In genomic region chr16:31376705-31377104, GRCh38 we compare ENCODE assay signal across 23 cellular contexts. TPM values are rescaled to one million over a fixed set of nuclear protein-coding genes. Genes with fewer than 3 reads are reported as not detected.
"Had no signal": no experiment of that assay in that cellular context is flagged by ENCODE, and none has a peak within 500 bp of the region (broad histone marks: within the 10 kb centered on the region; RNA-seq: fewer than 3 reads in every experiment).

No MANE protein-coding gene starts in this region.

- H3K4me1 ChIP-seq: esophagus muscularis mucosa, gastrocnemius medialis, heart right ventricle, psoas muscle, tibial artery, upper lobe of left lung, uterus had no signal

- H3K4me3 ChIP-seq: esophagus muscularis mucosa, gastrocnemius medialis, heart right ventricle, lung, psoas muscle, tibial artery, upper lobe of left lung, uterus had no signal

- H3K4me3 Mint-ChIP-seq: dendritic cell treated with granulocyte-macrophage colony-stimulating factor and Interleukin-4, amounts not matched to agents 40 ng/mL and 50 ng/mL, for 4 days; naive thymus-derived CD4-positive, alpha-beta T cell; nephron progenitor cell had no signal

- H3K9me3 Mint-ChIP-seq: dendritic cell treated with granulocyte-macrophage colony-stimulating factor and Interleukin-4, amounts not matched to agents 40 ng/mL and 50 ng/mL, for 4 days had no signal

- DNase-seq: effector memory CD8-positive, alpha-beta T cell; gastrocnemius medialis; heart right ventricle; left cardiac atrium; left ventricle myocardium superior; mesendoderm; naive thymus-derived CD4-positive, alpha-beta T cell; nephron progenitor cell; retina; stimulated activated CD4-positive, alpha-beta T cell treated with anti-CD3 and anti-CD28 coated beads, Interleukin-12 subunit alpha, Interleukin-12 subunit beta, amount 100 ng/mL, for 4 hours; stimulated activated naive CD8-positive, alpha-beta T cell treated with anti-CD3 and anti-CD28 coated beads, Interleukin-15, Interleukin-2, amounts not matched to agents 100 U/mL and 50 U/mL, for 24 hours; tibial artery; upper lobe of left lung; uterus had no signal

- H3K9me3 ChIP-seq: uterus had no signal

- H3K27me3 Mint-ChIP-seq: dendritic cell treated with granulocyte-macrophage colony-stimulating factor and Interleukin-4, amounts not matched to agents 40 ng/mL and 50 ng/mL, for 4 days had no signal

- H3K36me3 ChIP-seq: esophagus muscularis mucosa, gastrocnemius medialis, tibial artery, uterus had no signal

- H3K27ac Mint-ChIP-seq: dendritic cell treated with granulocyte-macrophage colony-stimulating factor and Interleukin-4, amounts not matched to agents 40 ng/mL and 50 ng/mL, for 4 days; naive thymus-derived CD4-positive, alpha-beta T cell; nephron progenitor cell had no signal

- ATAC-seq: gastrocnemius medialis; heart right ventricle; left cardiac atrium; left ventricle myocardium superior; psoas muscle; sciatic nerve; stimulated activated naive CD8-positive, alpha-beta T cell treated with anti-CD3 and anti-CD28 coated beads, Interleukin-15, Interleukin-2, amounts not matched to agents 100 U/mL and 50 U/mL, for 24 hours had no signal

- H3K27me3 ChIP-seq: gastrocnemius medialis, upper lobe of left lung, uterus had no signal

RNA-seq across cellular contexts. Expression of gene ITGAD, which starts 16.4 kb away (rescaled TPM):
- total RNA-seq: fibroblast of villous mesenchyme, gastrocnemius medialis, left ventricle myocardium superior, temporal lobe had no signal
- polyA plus RNA-seq: keratinocyte; naive thymus-derived CD4-positive, alpha-beta T cell had no signal

RNA-seq across cellular contexts. Expression of gene ITGAX, which starts 21.7 kb away (rescaled TPM):
- total RNA-seq: fibroblast of villous mesenchyme had no signal

RNA-seq across cellular contexts. Expression of gene COX6A2, which starts 51.5 kb away (rescaled TPM):
- total RNA-seq: fibroblast of villous mesenchyme; lung; naive thymus-derived CD4-positive, alpha-beta T cell; omental fat pad; sciatic nerve; temporal lobe; upper lobe of left lung; uterus had no signal
- polyA plus RNA-seq: keratinocyte; lung; naive thymus-derived CD4-positive, alpha-beta T cell had no signal
